8 cellular contexts compared by ENCODE assay signal in the genomic region with DNA sequence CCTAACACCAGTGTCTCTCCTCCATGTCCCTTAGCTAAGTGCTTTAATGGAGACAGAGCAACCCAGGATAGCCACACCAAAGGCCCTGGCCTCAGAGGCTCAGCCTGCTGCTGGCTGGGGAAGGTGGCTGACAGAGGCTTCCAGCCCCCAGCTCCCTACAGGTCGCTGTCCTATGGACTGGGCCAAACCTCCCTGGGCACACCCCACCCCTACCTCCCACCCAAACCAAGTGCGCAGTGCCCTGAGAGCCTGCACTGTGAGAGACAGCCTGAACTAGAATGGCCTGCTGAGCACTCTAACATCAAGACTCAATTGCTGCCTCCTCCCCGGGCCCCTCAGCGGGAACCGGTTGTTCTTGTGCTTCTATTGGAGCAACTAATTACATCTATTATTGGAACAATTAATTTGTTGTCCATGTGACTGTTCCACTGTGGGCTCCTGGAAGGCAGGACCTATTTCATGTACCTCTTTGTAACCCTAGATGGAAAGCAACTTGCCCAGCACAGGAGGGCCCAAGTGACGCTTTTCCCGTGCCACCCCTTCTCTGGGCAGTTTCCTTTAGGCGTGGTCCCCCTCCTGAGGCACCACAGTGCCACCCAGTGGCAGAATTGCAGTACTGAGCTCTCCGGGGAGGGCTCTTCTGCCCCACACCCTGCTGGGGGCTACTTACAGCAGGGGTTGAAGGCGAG.
DNase-seq lines count a peak whose midpoint lies in the region; ATAC-seq, FAIRE-seq and TF ChIP-seq lines count a peak whose summit lies in the region.

No MANE protein-coding gene starts in this region.

- CTCF ChIA-PET in RWPE1 (lab: Yijun Ruan, JAX), result interaction anchor here (0.5 to 4.3 kb wide), 20 partner anchors 8 to 200 kb away, joined by 3 to 32 read pairs (median 4); partner anchors contain the start of gene WAPL

- POLR2A ChIA-PET in RWPE1 (lab: Yijun Ruan, JAX; ENCODE audit: low non-redundant PET), result no interaction called here

- H3K4me1 ChIP-seq in Karpas-422 (ENCODE audit: low read length) (peaks cover 3% of the 10 kb centered on the region; the same call in 1 of the 2 replicates), pancreas (no peaks in the 10 kb centered on the region), thyroid gland (peaks cover 0 to 17% of the 10 kb centered on the region in 2 donors)

- H3K9me2 ChIP-seq in Karpas-422 (replicated peaks; ENCODE audit: insufficient read depth, low read length), result no peaks in the 10 kb centered on the region

- no peaks in the 10 kb centered on the region for H3K27me3 ChIP-seq in Karpas-422 (ENCODE audit: low read length)
- no peaks in the 10 kb centered on the region for H3K27me3 ChIP-seq in pancreas
- H3K27me3 ChIP-seq in thyroid gland, result no peaks in the 10 kb centered on the region

- ATAC-seq in GM21786 (IDR thresholded peaks at IDR 0.05; ENCODE audit: unreplicated experiment) (peak; percentile 86), pancreas (peak; percentile 97 to 99 (median 98))

- no peak overlapping the region for H3K4me2 ChIP-seq in Karpas-422 (ENCODE audit: low read depth, low read length, poor library complexity, severe bottlenecking)

- H2AFZ ChIP-seq in Karpas-422 (ENCODE audit: low read length), result no peak overlapping the region

- H4K20me1 ChIP-seq in Karpas-422 (ENCODE audit: insufficient read depth, low read depth, low read length), result no peaks in the 10 kb centered on the region

- no peak overlapping the region for H3K9ac ChIP-seq in Karpas-422 (ENCODE audit: low read length)

- H3K4me3 ChIP-seq in Karpas-422 (ENCODE audit: low read length), result no peak overlapping the region
- no peak overlapping the region for H3K4me3 ChIP-seq in pancreas
- H3K4me3 ChIP-seq in thyroid gland (replicated peaks in 1 of 3), result no peak overlapping the region

- FAIRE-seq in frontal cortex (lab: Jason Lieb, UNC) (no peak), pancreas (lab: Jason Lieb, UNC) (no peak)

- H3K36me3 ChIP-seq in Karpas-422 (ENCODE audit: insufficient read depth, low read length) (no peaks in the 10 kb centered on the region), pancreas (no peaks in the 10 kb centered on the region), thyroid gland (no peaks in the 10 kb centered on the region)

- in situ Hi-C loops in G401 (cut with HindIII; ENCODE audit: low sequenced_read_pairs), result no loop called here

- H3K9me3 ChIP-seq in Karpas-422 (ENCODE audit: low read length) (no peaks in the 10 kb centered on the region), pancreas (no peaks in the 10 kb centered on the region), thyroid gland (no peaks in the 10 kb centered on the region)

- TF ChIP-seq CTCF in RWPE1 (conservative IDR thresholded peaks at IDR 0.05; ENCODE audit: low read depth) (peak; percentile 91), pancreas (IDR thresholded peaks at IDR 0.05) (peak; percentile 92 to 99 (median 96)), thyroid gland (IDR thresholded peaks at IDR 0.05) (peak; percentile 84 to 99 (median 97))

- no peaks in the 10 kb centered on the region for H3K79me2 ChIP-seq in Karpas-422 (ENCODE audit: low read length)

- 34 to 35% methylated on average over 10 of the region's 10 CpGs for WGBS in pancreas, 2 donors
- WGBS in thyroid gland, 2 donors, result 20 to 28% methylated on average over 10 of the region's 10 CpGs

- H3K27ac ChIP-seq in Karpas-422 (ENCODE audit: low read length) (no peak overlapping the region), RWPE1 (no peak overlapping the region), pancreas (no peak overlapping the region), thyroid gland (peak overlapping the region in 1 of 3 donors; percentile 75)

- no peak for TF ChIP-seq POLR2A in thyroid gland (IDR thresholded peaks at IDR 0.05)

- DNase-seq in G401 (ENCODE audit: low spot score), result peak; percentile 69
- DNase-seq in Karpas-422, result peak; percentile 84
- peak; percentile 88 for DNase-seq in RWPE1 (ENCODE audit: low spot score)
- peak; percentile 58 for DNase-seq in activated effector memory CD4-positive, alpha-beta T cell treated with Interleukin-2 at 50 U/mL for 16 hours
- DNase-seq in frontal cortex (ENCODE audit: low spot score in 2 of 2), result peak; percentile 53 to 76
- peak; percentile 59 to 85 (median 75) for DNase-seq in pancreas
- DNase-seq in thyroid gland, result peak; percentile 71 to 75

- intact Hi-C loops in pancreas (cut with DNase I) (loop anchor here in 1 of 3 donors (5.0 kb wide), 1 partner anchor 193 kb away; no protein-coding TSS in a partner anchor), thyroid gland (cut with DNase I) (loop anchor here (2.0 to 5.0 kb wide), 2 partner anchors 63 to 186 kb away; partner anchors contain the start of gene WAPL)
